In genomic region chrX:34350552-34350951, GRCh38 we compare ENCODE assay signal across 20 cellular contexts.
"Had no signal": no experiment of that assay in that cellular context is flagged by ENCODE, and none has a peak within 500 bp of the region (broad histone marks: within the 10 kb centered on the region; RNA-seq: fewer than 3 reads in every experiment).

No MANE protein-coding gene starts in this region.

- ATAC-seq: activated CD8-positive, alpha-beta T cell treated with anti-CD3 and anti-CD28 coated beads for 36 hours; activated T-cell treated with anti-CD3 and anti-CD28 coated beads, Interleukin-2, amount 50 U/mL, for 72 hours; left lobe of liver; stimulated activated memory B cell treated with anti-CD40 and anti-IgM and Interleukin-4, amounts not matched to agents 10 μg/mL and 1 μg/mL and 100 μg/mL, for 72 hours had no signal

- H3K9ac ChIP-seq: parathyroid adenoma had no signal

- H3K27me3 ChIP-seq: colonic mucosa, tibial artery, vagina had no signal

- H3K27ac ChIP-seq: colonic mucosa, parathyroid adenoma, tibial artery, vagina, VCaP had no signal

- DNase-seq: activated CD4-positive, alpha-beta T cell treated with anti-CD3 and anti-CD28 coated beads for 4 hours; activated CD8-positive, alpha-beta memory T cell treated with anti-CD3 and anti-CD28 coated beads, Interleukin-2, amount 50 U/mL, for 4 hours; activated CD8-positive, alpha-beta T cell treated with anti-CD3 and anti-CD28 coated beads for 36 hours; activated gamma-delta T cell treated with Interleukin-2 at 50 U/mL for 16 hours; activated naive CD8-positive, alpha-beta T cell treated with anti-CD3 and anti-CD28 coated beads for 36 hours; activated T-cell treated with anti-CD3 and anti-CD28 coated beads, Interleukin-2, amount 50 U/mL, for 72 hours; anterior cingulate cortex; colonic mucosa; effector CD8-positive, alpha-beta T cell; foreskin fibroblast; head of caudate nucleus; mesendoderm; T-helper 9 cell; tibial artery had no signal

- H3K36me3 ChIP-seq: colonic mucosa, tibial artery, vagina had no signal

- FAIRE-seq: islet of Langerhans had no signal

- H3K4me1 ChIP-seq: colonic mucosa, parathyroid adenoma, tibial artery, vagina had no signal

- H3K9me3 ChIP-seq: colonic mucosa, tibial artery, vagina had no signal

- H3K4me3 ChIP-seq: colonic mucosa, tibial artery, vagina had no signal
